In genomic region chr2:70161069-70161534, GRCh38 we compare ENCODE assay signal across 11 cellular contexts. TPM values are rescaled to one million over a fixed set of nuclear protein-coding genes. Genes with fewer than 3 reads are reported as not detected.
A peak's percentile ranks its signal among the peaks of the same experiment; 100 is the strongest.
DNase-seq lines count a peak whose midpoint lies in the region; ATAC-seq and TF ChIP-seq lines count a peak whose summit lies in the region.
"Had no signal": no experiment of that assay in that cellular context is flagged by ENCODE, and none has a peak within 500 bp of the region (broad histone marks: within the 10 kb centered on the region; RNA-seq: fewer than 3 reads in every experiment).

No MANE protein-coding gene starts in this region.

- H3K9me3 ChIP-seq in CD8-positive, alpha-beta T cell (ENCODE audit: low read length) = no peaks in the 10 kb centered on the region
- H3K9me3 ChIP-seq: Caco-2, SJCRH30 had no signal

- no peaks in the 10 kb centered on the region for H3K27me3 Mint-ChIP-seq in CD8-positive, alpha-beta T cell (ENCODE audit: low read depth)
- H3K27me3 Mint-ChIP-seq in activated naive CD8-positive, alpha-beta T cell treated with anti-CD3 and anti-CD28 coated beads for 36 hours = no peaks in the 10 kb centered on the region
- H3K27me3 Mint-ChIP-seq in osteocyte (ENCODE audit: unreplicated experiment) = no peaks in the 10 kb centered on the region

- H3K4me1 ChIP-seq in CD8-positive, alpha-beta T cell (ENCODE audit: insufficient read depth, low read length) = peaks cover 5% of the 10 kb centered on the region
- H3K4me1 ChIP-seq: Caco-2, SJCRH30 had no signal

- H3K4me3 ChIP-seq in CD8-positive, alpha-beta T cell (ENCODE audit: low read depth, low read length) = no peak overlapping the region
- H3K4me3 ChIP-seq in dorsolateral prefrontal cortex = no peak overlapping the region
- H3K4me3 ChIP-seq: SJCRH30 had no signal

- POLR2A ChIA-PET in CD8-positive, alpha-beta T cell (lab: Charles Lee) = interaction anchor here (0.6 kb wide), 1 partner anchor 11 kb away, joined by 4 read pairs; no protein-coding TSS in a partner anchor

- H3K9me3 Mint-ChIP-seq in CD8-positive, alpha-beta T cell = no peaks in the 10 kb centered on the region
- no peaks in the 10 kb centered on the region for H3K9me3 Mint-ChIP-seq in activated naive CD8-positive, alpha-beta T cell treated with anti-CD3 and anti-CD28 coated beads for 36 hours
- no peaks in the 10 kb centered on the region for H3K9me3 Mint-ChIP-seq in osteocyte (ENCODE audit: unreplicated experiment)

- CTCF ChIA-PET in CD8-positive, alpha-beta T cell (lab: Charles Lee) = interaction anchor here (0.8 to 1.4 kb wide), 2 partner anchors 17 to 249 kb away, joined by 3 read pairs; no protein-coding TSS in a partner anchor

- no peaks in the 10 kb centered on the region for H3K27me3 ChIP-seq in CD8-positive, alpha-beta T cell (ENCODE audit: insufficient read depth, low read length)
- H3K27me3 ChIP-seq in dorsolateral prefrontal cortex = no peaks in the 10 kb centered on the region
- H3K27me3 ChIP-seq: SJCRH30 had no signal

- no peak overlapping the region for H3K27ac ChIP-seq in CD8-positive, alpha-beta T cell (ENCODE audit: low read depth, low read length)
- no peak overlapping the region for H3K27ac ChIP-seq in dorsolateral prefrontal cortex
- H3K27ac ChIP-seq: HL-60, SJCRH30 had no signal

- DNase-seq in CD8-positive, alpha-beta T cell = no peak
- DNase-seq in activated naive CD8-positive, alpha-beta T cell treated with anti-CD3 and anti-CD28 coated beads for 36 hours = no peak
- DNase-seq in dorsolateral prefrontal cortex (no peak), NCI-H226 (no peak), osteocyte (ENCODE audit: extremely low spot score, unreplicated experiment) (no peak), NCI-H1436 (lab: John Stamatoyannopoulos, UW) (no peak)
- DNase-seq: Caco-2, SJCRH30 had no signal

- no peak for ATAC-seq in CD8-positive, alpha-beta T cell
- ATAC-seq in GM19395 (IDR thresholded peaks at IDR 0.05; ENCODE audit: unreplicated experiment) = peak; percentile 58
- ATAC-seq in HG03139 (IDR thresholded peaks at IDR 0.05; ENCODE audit: unreplicated experiment) = peak; percentile 70

- H3K4me3 Mint-ChIP-seq in CD8-positive, alpha-beta T cell = no peak overlapping the region
- no peak overlapping the region for H3K4me3 Mint-ChIP-seq in activated naive CD8-positive, alpha-beta T cell treated with anti-CD3 and anti-CD28 coated beads for 36 hours
- no peak overlapping the region for H3K4me3 Mint-ChIP-seq in osteocyte (ENCODE audit: unreplicated experiment)

- no peak for TF ChIP-seq CTCF in CD8-positive, alpha-beta T cell (IDR thresholded peaks at IDR 0.05)
- TF ChIP-seq CTCF in dorsolateral prefrontal cortex (IDR thresholded peaks at IDR 0.05 in 54 of 56, conservative IDR thresholded peaks at IDR 0.05 in 2 of 56; ENCODE audit: low read depth in 1 of 56, partially characterized antibody in 56 of 56) = no peak
- TF ChIP-seq CTCF in osteocyte (IDR thresholded peaks at IDR 0.05) = no peak

- peaks cover 4% of the 10 kb centered on the region for H3K4me1 Mint-ChIP-seq in CD8-positive, alpha-beta T cell (ENCODE audit: low read depth)
- peaks cover 4% of the 10 kb centered on the region for H3K4me1 Mint-ChIP-seq in activated naive CD8-positive, alpha-beta T cell treated with anti-CD3 and anti-CD28 coated beads for 36 hours
- no peaks in the 10 kb centered on the region for H3K4me1 Mint-ChIP-seq in osteocyte (ENCODE audit: unreplicated experiment)

- intact Hi-C loops in CD8-positive, alpha-beta T cell (cut with DNase I, micrococcal nuclease) = loop anchor here in 1 of 2 experiments (10.0 kb wide), 1 partner anchor 54 kb away; no protein-coding TSS in a partner anchor
- intact Hi-C loops in dorsolateral prefrontal cortex (cut with DNase I) = no loop called here

- peaks cover 6% of the 10 kb centered on the region for H3K36me3 ChIP-seq in CD8-positive, alpha-beta T cell (ENCODE audit: insufficient read depth, low read length)

- peak overlapping the region; percentile 49 for H3K27ac Mint-ChIP-seq in CD8-positive, alpha-beta T cell
- H3K27ac Mint-ChIP-seq in activated naive CD8-positive, alpha-beta T cell treated with anti-CD3 and anti-CD28 coated beads for 36 hours = peak overlapping the region; percentile 16
- H3K27ac Mint-ChIP-seq in osteocyte (ENCODE audit: unreplicated experiment) = no peak overlapping the region

- H3K36me3 Mint-ChIP-seq in CD8-positive, alpha-beta T cell = peaks cover 41% of the 10 kb centered on the region
- H3K36me3 Mint-ChIP-seq in activated naive CD8-positive, alpha-beta T cell treated with anti-CD3 and anti-CD28 coated beads for 36 hours = peaks cover 6% of the 10 kb centered on the region
- peaks cover 11% of the 10 kb centered on the region for H3K36me3 Mint-ChIP-seq in osteocyte (ENCODE audit: unreplicated experiment)

RNA-seq across cellular contexts. Expression of gene C2orf42, which starts 29.7 kb away (rescaled TPM):
- total RNA-seq in CD8-positive, alpha-beta T cell = 10 to 100 TPM; 14.7 to 16.8 TPM
- 10 to 100 TPM; 16.0 to 17.4 TPM for total RNA-seq in activated naive CD8-positive, alpha-beta T cell treated with anti-CD3 and anti-CD28 coated beads for 36 hours
- total RNA-seq in dorsolateral prefrontal cortex (10 to 100 TPM; 20.6 to 44.6 (median 32.0) TPM), osteocyte (21.9 and 25.7 TPM in 2 replicates)
